Comparison of ENCODE assay signal across 27 cellular contexts in the genomic region with DNA sequence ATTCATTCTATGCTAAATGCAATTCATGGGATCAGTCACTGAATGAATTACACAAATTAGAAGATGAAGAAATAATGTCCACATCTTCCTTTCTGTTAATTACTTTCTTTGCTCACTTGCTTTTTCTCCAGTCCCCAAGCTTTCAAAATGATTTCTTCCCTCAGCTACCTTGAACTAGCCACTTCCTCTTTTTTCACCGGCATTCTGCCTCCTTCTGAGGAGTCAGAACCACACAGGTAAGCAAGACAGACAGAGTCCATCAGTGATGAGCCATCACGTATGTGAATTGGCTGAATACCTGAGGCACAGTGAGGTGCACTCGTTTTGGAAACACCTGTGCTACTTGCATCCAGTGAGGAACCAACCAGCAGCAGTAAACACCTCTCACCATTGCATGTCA.
"Had no signal": no experiment of that assay in that cellular context is flagged by ENCODE, and none has a peak within 500 bp of the region (broad histone marks: within the 10 kb centered on the region; RNA-seq: fewer than 3 reads in every experiment).

No MANE protein-coding gene starts in this region.

- ATAC-seq: activated CD4-positive, CD25-positive, alpha-beta regulatory T cell treated with anti-CD3 and anti-CD28 coated beads, Interleukin-2, amount 50 U/mL, for 24 hours; activated CD8-positive, alpha-beta T cell treated with anti-CD3 and anti-CD28 coated beads, Interleukin-2, amount 10 ng/mL, durations not matched to agents 7 days and 5 days; gastrocnemius medialis; left lung; naive thymus-derived CD8-positive, alpha-beta T cell; sciatic nerve; stimulated activated effector memory CD8-positive, alpha-beta T cell treated with anti-CD3 and anti-CD28 coated beads, Interleukin-12 subunit alpha, Interleukin-12 subunit beta, amount 100 ng/mL, for 72 hours had no signal

- DNase-seq: activated CD4-positive, alpha-beta T cell treated with anti-CD3 and anti-CD28 coated beads, Interleukin-2, amount 10 ng/mL, durations not matched to agents 7 days and 5 days; activated CD8-positive, alpha-beta T cell treated with anti-CD3 and anti-CD28 coated beads, Interleukin-2, amount 10 ng/mL, durations not matched to agents 7 days and 5 days; activated naive CD4-positive, alpha-beta T cell treated with Interleukin-2 at 50 U/mL for 16 hours; activated naive CD8-positive, alpha-beta T cell treated with anti-CD3 and anti-CD28 coated beads for 36 hours; activated T-cell treated with anti-CD3 and anti-CD28 coated beads, Interleukin-2, amount 50 U/mL, for 24 hours; amniotic stem cell; cerebellar nuclear complex; endodermal cell; esophagus squamous epithelium; gastrocnemius medialis; hippocampal formation; kidney glomerular epithelial cell; left lung; naive thymus-derived CD8-positive, alpha-beta T cell; small intestine; stimulated activated CD4-positive, alpha-beta T cell treated with anti-CD3 and anti-CD28 coated beads, Interleukin-2, amount 100 ng/mL, for 24 hours; stomach had no signal

- H3K9me3 ChIP-seq: esophagus squamous epithelium, gastrocnemius medialis, left lung, stomach, suprapubic skin, tibial nerve had no signal

- H3K4me3 ChIP-seq: coronary artery, esophagus squamous epithelium, gastrocnemius medialis, left lung, lung, neural progenitor cell, stomach, suprapubic skin, tibial nerve had no signal

- H3K4me2 ChIP-seq: neural progenitor cell had no signal

- H3K27ac ChIP-seq: coronary artery, esophagus squamous epithelium, gastrocnemius medialis, left lung, neural progenitor cell, stomach, suprapubic skin, tibial nerve, VCaP had no signal

- H3K9ac ChIP-seq: neural progenitor cell had no signal

- H3K36me3 ChIP-seq: esophagus squamous epithelium, left lung, neural progenitor cell, stomach, suprapubic skin, tibial nerve had no signal

- FAIRE-seq: bronchial epithelial cell, small intestine had no signal

- H3K27me3 ChIP-seq: esophagus squamous epithelium, gastrocnemius medialis, neural progenitor cell, stomach, suprapubic skin, tibial nerve had no signal

- H2AFZ ChIP-seq: neural progenitor cell had no signal

- H3K4me1 ChIP-seq: esophagus squamous epithelium, gastrocnemius medialis, left lung, stomach, suprapubic skin, tibial nerve had no signal
